Comparison of ENCODE assay signal across 8 cellular contexts in genomic region chr5:8458038-8458383, GRCh38.
DNase-seq lines count a peak whose midpoint lies in the region; ATAC-seq and TF ChIP-seq lines count a peak whose summit lies in the region.

No MANE protein-coding gene starts in this region.

- peaks cover 25% of the 10 kb centered on the region for H3K79me2 ChIP-seq in ACC112 (ENCODE audit: control insufficient read depth, insufficient read depth, low read length, unreplicated experiment)

- H3K27ac ChIP-seq in ACC112 (ENCODE audit: low read depth, low read length) (peak overlapping the region; percentile 50; the same call in 1 of the 2 replicates), ascending aorta (peak overlapping the region; percentile 83 to 89), subcutaneous abdominal adipose tissue (ENCODE audit: low read depth, low read length) (peak overlapping the region; percentile 92)

- DNase-seq in ascending aorta (ENCODE audit: low spot score in 2 of 2): no peak
- peak; percentile 38 for DNase-seq in iPS-NIHi7 (ENCODE audit: extremely low spot score)
- DNase-seq in OCI-M1 (lab: John Stamatoyannopoulos, UW): no peak
- DNase-seq in GM10248 (ENCODE audit: extremely low spot score): no peak

- peaks cover 19% of the 10 kb centered on the region for H3K4me1 ChIP-seq in ACC112 (ENCODE audit: control insufficient read depth, insufficient read depth, low read length, unreplicated experiment)
- H3K4me1 ChIP-seq in ascending aorta: no peaks in the 10 kb centered on the region
- H3K4me1 ChIP-seq in subcutaneous abdominal adipose tissue (ENCODE audit: control insufficient read depth in 5 of 5, insufficient read depth in 5 of 5, low read length in 5 of 5): peaks cover 0 to 18% (median 7%) of the 10 kb centered on the region in 5 donors

- H3K9me3 ChIP-seq in ascending aorta: no peaks in the 10 kb centered on the region
- H3K9me3 ChIP-seq in subcutaneous abdominal adipose tissue (ENCODE audit: control insufficient read depth in 5 of 5, low read length in 5 of 5): peaks cover 0 to 2% (median 0%) of the 10 kb centered on the region in 5 donors

- intact Hi-C loops in ascending aorta (cut with DNase I): loop anchor here (10.0 kb wide), 1 partner anchor 1877 kb away; no protein-coding TSS in a partner anchor

- peak overlapping the region in 4 of 5 donors; percentile 70 to 86 (median 73) for H3K9ac ChIP-seq in subcutaneous abdominal adipose tissue (ENCODE audit: low read length in 5 of 5)

- ATAC-seq in GM18858 (IDR thresholded peaks at IDR 0.05; ENCODE audit: unreplicated experiment) (peak; percentile 1), HG03521 (IDR thresholded peaks at IDR 0.05; ENCODE audit: unreplicated experiment) (peak; percentile 7)

- POLR2A ChIA-PET in GM10248 (lab: Yijun Ruan, JAX): no interaction called here

- H3K36me3 ChIP-seq in ACC112 (ENCODE audit: insufficient read depth, low read length): peaks cover 3% of the 10 kb centered on the region; the same call in 1 of the 2 replicates
- H3K36me3 ChIP-seq in ascending aorta: no peaks in the 10 kb centered on the region
- H3K36me3 ChIP-seq in subcutaneous abdominal adipose tissue (ENCODE audit: control insufficient read depth in 5 of 5, insufficient read depth in 5 of 5, low read length in 5 of 5): peaks cover 0 to 7% (median 3%) of the 10 kb centered on the region in 5 donors

- H2AFZ ChIP-seq in ACC112 (ENCODE audit: low read length, unreplicated experiment): peak overlapping the region; percentile 68

- TF ChIP-seq CTCF in ascending aorta (IDR thresholded peaks at IDR 0.05) (no peak), GM10248 (IDR thresholded peaks at IDR 0.05; ENCODE audit: control extremely low read depth, extremely low read depth, low read depth, missing control alignments) (no peak)

- no peaks in the 10 kb centered on the region for H3K27me3 ChIP-seq in ACC112 (ENCODE audit: insufficient read depth, low read length)
- H3K27me3 ChIP-seq in ascending aorta: no peaks in the 10 kb centered on the region
- H3K27me3 ChIP-seq in subcutaneous abdominal adipose tissue (ENCODE audit: control insufficient read depth in 5 of 5, insufficient read depth in 4 of 5, low read length in 5 of 5): no peaks in the 10 kb centered on the region

- CTCF ChIA-PET in GM10248 (lab: Yijun Ruan, JAX): no interaction called here

- H3K4me3 ChIP-seq in ACC112 (ENCODE audit: low read depth, low read length) (peak overlapping the region; percentile 85), ascending aorta (peak overlapping the region; percentile 58 to 98), subcutaneous abdominal adipose tissue (ENCODE audit: low read depth in 1 of 5, low read length in 5 of 5) (peak overlapping the region; percentile 62 to 84 (median 75))
